In genomic region chr19:15450528-15450890, GRCh38 we compare ENCODE assay signal across 1 cellular context.
TF ChIP-seq lines count a peak whose summit lies in the region.

No MANE protein-coding gene starts in this region.

TF ChIP-seq in SK-N-SH, 30 proteins besides CTCF, POLR2A, EP300 and RAD21 (continued from another document):
- TF ChIP-seq ZBTB33 (IDR thresholded peaks at IDR 0.05; ENCODE audit: borderline replicate concordance, low read depth) = no peak
- no peak for TF ChIP-seq FOXM1 (IDR thresholded peaks at IDR 0.05; ENCODE audit: low read depth)
- TF ChIP-seq USF2 (IDR thresholded peaks at IDR 0.05; ENCODE audit: borderline replicate concordance, low read depth, low read length) = no peak
- TF ChIP-seq REST (IDR thresholded peaks at IDR 0.05; ENCODE audit: low read depth, low read length) = no peak
- TF ChIP-seq USF1 (IDR thresholded peaks at IDR 0.05; ENCODE audit: borderline replicate concordance, low read depth) = no peak
- no peak for TF ChIP-seq MEF2A (IDR thresholded peaks at IDR 0.05; ENCODE audit: borderline replicate concordance, low read depth)
- TF ChIP-seq GABPA (IDR thresholded peaks at IDR 0.05; ENCODE audit: low read depth) = no peak
